Comparison of ENCODE assay signal across 21 cellular contexts in genomic region chr13:20669162-20669561, GRCh38.
"Had no signal": no experiment of that assay in that cellular context is flagged by ENCODE, and none has a peak within 500 bp of the region (broad histone marks: within the 10 kb centered on the region; RNA-seq: fewer than 3 reads in every experiment).

No MANE protein-coding gene starts in this region.

- H3K36me3 ChIP-seq: right lobe of liver, WERI-Rb-1 had no signal

- H3K4me1 Mint-ChIP-seq: activated naive CD8-positive, alpha-beta T cell treated with anti-CD3 and anti-CD28 coated beads, Interleukin-2, amount 50 U/mL, for 24 hours; stimulated activated memory B cell treated with anti-CD40 and anti-IgM and Interleukin-4, amounts not matched to agents 10 μg/mL and 1 μg/mL and 100 μg/mL, for 72 hours had no signal

- ATAC-seq: activated naive CD8-positive, alpha-beta T cell treated with anti-CD3 and anti-CD28 coated beads, Interleukin-2, amount 50 U/mL, for 24 hours; activated T-cell treated with anti-CD3 and anti-CD28 coated beads, Interleukin-2, amount 50 U/mL, for 72 hours; esophagus mucosa; left cardiac atrium; stimulated activated memory B cell treated with anti-CD40 and anti-IgM and Interleukin-4, amounts not matched to agents 10 μg/mL and 1 μg/mL and 100 μg/mL, for 72 hours had no signal

- H3K4me1 ChIP-seq: right lobe of liver, stomach, suprapubic skin had no signal

- H3K9me3 Mint-ChIP-seq: activated naive CD8-positive, alpha-beta T cell treated with anti-CD3 and anti-CD28 coated beads, Interleukin-2, amount 50 U/mL, for 24 hours; activated T-cell treated with anti-CD3 and anti-CD28 coated beads, Interleukin-2, amount 50 U/mL, for 72 hours; brain; stimulated activated memory B cell treated with anti-CD40 and anti-IgM and Interleukin-4, amounts not matched to agents 10 μg/mL and 1 μg/mL and 100 μg/mL, for 72 hours had no signal

- H3K27ac ChIP-seq: right lobe of liver, stomach, suprapubic skin, tibial nerve, WERI-Rb-1 had no signal

- DNase-seq: activated CD4-positive, CD25-positive, alpha-beta regulatory T cell treated with anti-CD3 and anti-CD28 coated beads, Interleukin-2, amount 50 U/mL, for 72 hours; activated effector memory CD4-positive, alpha-beta T cell treated with anti-CD3 and anti-CD28 coated beads, Interleukin-2, amount 50 U/mL, for 16 hours; activated naive CD4-positive, alpha-beta T cell treated with anti-CD3 and anti-CD28 coated beads, Interleukin-2, amount 50 U/mL, for 16 hours; activated naive CD8-positive, alpha-beta T cell treated with anti-CD3 and anti-CD28 coated beads, Interleukin-2, amount 50 U/mL, for 24 hours; activated T-cell treated with anti-CD3 and anti-CD28 coated beads, Interleukin-2, amount 50 U/mL, for 72 hours; aorta; dermis blood vessel endothelial cell; effector CD8-positive, alpha-beta T cell; foreskin melanocyte; left cardiac atrium; midbrain; right lobe of liver; stimulated activated CD4-positive, alpha-beta T cell treated with anti-CD3 and anti-CD28 coated beads, Interleukin-2, amount 100 ng/mL, for 24 hours; stomach; WERI-Rb-1 had no signal

- H3K27me3 Mint-ChIP-seq: activated naive CD8-positive, alpha-beta T cell treated with anti-CD3 and anti-CD28 coated beads, Interleukin-2, amount 50 U/mL, for 24 hours; stimulated activated memory B cell treated with anti-CD40 and anti-IgM and Interleukin-4, amounts not matched to agents 10 μg/mL and 1 μg/mL and 100 μg/mL, for 72 hours had no signal

- H3K27ac Mint-ChIP-seq: activated naive CD8-positive, alpha-beta T cell treated with anti-CD3 and anti-CD28 coated beads, Interleukin-2, amount 50 U/mL, for 24 hours; activated T-cell treated with anti-CD3 and anti-CD28 coated beads, Interleukin-2, amount 50 U/mL, for 72 hours; stimulated activated memory B cell treated with anti-CD40 and anti-IgM and Interleukin-4, amounts not matched to agents 10 μg/mL and 1 μg/mL and 100 μg/mL, for 72 hours had no signal

- H3K27me3 ChIP-seq: right lobe of liver, stomach, suprapubic skin, tibial nerve had no signal

- H3K4me3 Mint-ChIP-seq: activated naive CD8-positive, alpha-beta T cell treated with anti-CD3 and anti-CD28 coated beads, Interleukin-2, amount 50 U/mL, for 24 hours; activated T-cell treated with anti-CD3 and anti-CD28 coated beads, Interleukin-2, amount 50 U/mL, for 72 hours; brain; stimulated activated memory B cell treated with anti-CD40 and anti-IgM and Interleukin-4, amounts not matched to agents 10 μg/mL and 1 μg/mL and 100 μg/mL, for 72 hours had no signal

- H3K9me3 ChIP-seq: right lobe of liver, stomach, suprapubic skin, tibial nerve had no signal

- H3K4me3 ChIP-seq: right lobe of liver, skin epidermis, stomach, suprapubic skin, tibial nerve had no signal
